17 cellular contexts compared by ENCODE assay signal in the genomic region with DNA sequence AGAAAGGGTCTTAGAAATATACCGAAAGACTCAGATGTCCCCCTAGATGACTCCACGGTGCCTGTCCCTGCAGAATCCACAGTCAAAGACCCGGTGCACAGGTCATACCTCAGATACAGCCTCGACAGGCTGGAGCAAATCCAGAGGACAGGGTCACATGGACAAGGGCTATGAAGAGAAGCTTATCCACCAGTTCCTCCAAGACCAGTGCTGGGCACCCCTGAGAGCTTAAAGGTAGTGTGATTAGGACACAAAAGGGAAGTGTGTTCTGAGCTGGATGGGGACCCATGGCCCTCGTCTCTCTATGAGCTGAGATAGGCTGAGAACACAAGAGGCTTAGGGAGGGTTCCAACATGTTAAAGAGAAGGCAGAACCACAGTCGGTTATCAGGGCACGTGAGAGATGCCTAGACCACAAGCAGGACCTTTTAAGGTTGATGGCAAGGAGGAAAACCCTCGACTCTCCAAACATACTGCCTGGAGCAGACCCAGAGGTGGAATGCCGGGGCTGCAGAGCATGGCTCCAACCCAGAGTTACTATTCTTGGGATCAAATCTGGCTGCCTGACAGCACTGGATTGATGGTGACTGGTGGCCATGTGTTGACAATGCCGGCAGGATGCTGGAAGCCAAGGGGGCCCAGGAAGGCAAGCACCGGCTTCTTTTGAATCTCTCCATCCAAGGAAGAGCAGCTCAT. TPM values are rescaled to one million over a fixed set of nuclear protein-coding genes. Genes with fewer than 3 reads are reported as not detected.
DNase-seq lines count a peak whose midpoint lies in the region; ATAC-seq and TF ChIP-seq lines count a peak whose summit lies in the region.
"Had no signal": no experiment of that assay in that cellular context is flagged by ENCODE, and none has a peak within 500 bp of the region (broad histone marks: within the 10 kb centered on the region; RNA-seq: fewer than 3 reads in every experiment).

No MANE protein-coding gene starts in this region.

- peak in 1 of 2 donors; percentile 25 for TF ChIP-seq POLR2A in heart left ventricle (IDR thresholded peaks at IDR 0.05)

- H3K4me3 Mint-ChIP-seq in chondrocyte (ENCODE audit: unreplicated experiment) = no peak overlapping the region

- H3K36me3 Mint-ChIP-seq in chondrocyte (ENCODE audit: low read depth) = peaks cover 1% of the 10 kb centered on the region

- H3K9me3 Mint-ChIP-seq in chondrocyte (ENCODE audit: low read depth) = no peaks in the 10 kb centered on the region

- TF ChIP-seq CTCF in chondrocyte (IDR thresholded peaks at IDR 0.05) = no peak
- TF ChIP-seq CTCF in heart left ventricle (IDR thresholded peaks at IDR 0.05) = no peak

- H3K9me3 ChIP-seq in heart left ventricle = no peaks in the 10 kb centered on the region
- H3K9me3 ChIP-seq in stomach smooth muscle (ENCODE audit: control insufficient read depth in 2 of 2, low read length in 2 of 2) = no peaks in the 10 kb centered on the region
- H3K9me3 ChIP-seq: BLaER1 treated with 17β-estradiol and CSF1 and Interleukin-3, amounts not matched to agents 10 nM and 100 nM had no signal

- DNase-seq in chondrocyte (ENCODE audit: low spot score) (peak; percentile 40), heart left ventricle (peak; percentile 69 to 88 (median 84)), myocyte (ENCODE audit: low read depth) (peak; percentile 34), HT-29 (ENCODE audit: low spot score) (no peak)
- DNase-seq: KBM-7, NCI-H1048, NCI-H1694 treated with DMSO at 0.1 percent for 48 hours, NCI-H2171, NCI-H446 treated with DMSO at 0.1 percent for 48 hours, NCI-H748 treated with DMSO at 0.1 percent for 48 hours, PC-9 had no signal

- intact Hi-C loops in heart left ventricle (cut with DNase I) = loop anchor here in 3 of 10 donors (5.0 to 10.0 kb wide), 3 partner anchors 45 to 57 kb away; a partner anchor contains a TSS

- peaks cover 0 to 97% (median 56%) of the 10 kb centered on the region in 12 donors for H3K4me1 ChIP-seq in heart left ventricle
- peaks cover 93% of the 10 kb centered on the region for H3K4me1 ChIP-seq in stomach smooth muscle (ENCODE audit: control insufficient read depth, insufficient read depth, low read length)

- ATAC-seq in heart left ventricle = peak; percentile 80 to 85 (median 82)
- no peak for ATAC-seq in GM19324 (IDR thresholded peaks at IDR 0.05; ENCODE audit: low FRiP score, unreplicated experiment)
- ATAC-seq in GM19397 (IDR thresholded peaks at IDR 0.05; ENCODE audit: unreplicated experiment) = no peak
- no peak for ATAC-seq in HG03045 (IDR thresholded peaks at IDR 0.05; ENCODE audit: unreplicated experiment)

- H3K4me3 ChIP-seq in heart left ventricle (peak overlapping the region in 8 of 12 donors; percentile 0 to 37 (median 26)), stomach smooth muscle (ENCODE audit: low read length in 2 of 2) (peak overlapping the region in 1 of 2 donors; percentile 35)
- H3K4me3 ChIP-seq: BLaER1 treated with 17β-estradiol and CSF1 and Interleukin-3, amounts not matched to agents 10 nM and 100 nM; PC-9 had no signal

- H3K36me3 ChIP-seq in heart left ventricle (no peaks in the 10 kb centered on the region), stomach smooth muscle (ENCODE audit: control insufficient read depth in 2 of 2, insufficient read depth in 2 of 2, low read length in 2 of 2) (no peaks in the 10 kb centered on the region)
- H3K36me3 ChIP-seq: BLaER1 treated with 17β-estradiol and CSF1 and Interleukin-3, amounts not matched to agents 10 nM and 100 nM had no signal

- H3K27me3 ChIP-seq in heart left ventricle (no peaks in the 10 kb centered on the region), stomach smooth muscle (ENCODE audit: control insufficient read depth in 1 of 2, insufficient read depth in 2 of 2, low read length in 2 of 2) (no peaks in the 10 kb centered on the region)
- H3K27me3 ChIP-seq: BLaER1 treated with 17β-estradiol and CSF1 and Interleukin-3, amounts not matched to agents 10 nM and 100 nM had no signal

- H3K27ac ChIP-seq in heart left ventricle = peak overlapping the region; percentile 60 to 94 (median 90)
- H3K27ac ChIP-seq in stomach smooth muscle (ENCODE audit: low read length) = peak overlapping the region; percentile 90
- H3K27ac ChIP-seq: BLaER1 treated with 17β-estradiol and CSF1 and Interleukin-3, amounts not matched to agents 10 nM and 100 nM; PC-9 had no signal

- no peak overlapping the region for H3K27ac Mint-ChIP-seq in chondrocyte (ENCODE audit: unreplicated experiment)

- H3K4me1 Mint-ChIP-seq in chondrocyte (ENCODE audit: low read depth) = peaks cover 64% of the 10 kb centered on the region

- peak overlapping the region in 1 of 2 donors; percentile 29 for H3K9ac ChIP-seq in stomach smooth muscle (ENCODE audit: low read length in 2 of 2)
- H3K9ac ChIP-seq: BLaER1 treated with 17β-estradiol and CSF1 and Interleukin-3, amounts not matched to agents 10 nM and 100 nM had no signal

- peaks cover 19% of the 10 kb centered on the region for H3K27me3 Mint-ChIP-seq in chondrocyte (ENCODE audit: low read depth)

- WGBS in heart left ventricle, 4 donors = 37 to 60% (median 45%) methylated on average over 9 to 11 of the region's 11 CpGs

RNA-seq across cellular contexts. Expression of a gene that starts 46.9 kb away (rescaled TPM):
- total RNA-seq in chondrocyte (8.0 to 28.6 TPM (median 10.5 TPM) in 3 replicates), heart left ventricle (100 to 1,000 TPM; 106 to 276 (median 170) TPM), myocyte (0.10 and 0.13 TPM in 2 replicates)
- polyA plus RNA-seq in heart left ventricle = 10 to 100 TPM; 78.5 to 84.1 TPM
- 0.44 TPM for polyA plus RNA-seq in myocyte (2012)
- 1.2 and 1.6 TPM in 2 replicates for total RNA-seq in HT-29 (2014; rRNA removed; shearing (Covaris generic))
- total RNA-seq: M059J had no signal

Comparison
In these comparisons a context has a peak if more than half of its experiments do, and no peak if none do; other contexts are left out.
1. ATAC-seq: peak in heart left ventricle (4 of 4); none in GM19324 (single experiment), GM19397 (single experiment) and HG03045 (single experiment).